ENCODE assay signal across 8 cellular contexts in genomic region chr6:52664185-52664990, GRCh38. TPM values are rescaled to one million over a fixed set of nuclear protein-coding genes. Genes with fewer than 3 reads are reported as not detected.
A peak's percentile ranks its signal among the peaks of the same experiment; 100 is the strongest.
DNase-seq lines count a peak whose midpoint lies in the region; ATAC-seq lines count a peak whose summit lies in the region.

No MANE protein-coding gene starts in this region.

- peaks cover 70% of the 10 kb centered on the region for H3K4me1 ChIP-seq in BLaER1

- peak overlapping the region; percentile 91 for H3K4me3 ChIP-seq in BLaER1

- peak overlapping the region; percentile 94 for H3K9ac ChIP-seq in BLaER1

- H3K27ac ChIP-seq in BLaER1 = peak overlapping the region; percentile 87

- H3K9me3 ChIP-seq in BLaER1 = no peaks in the 10 kb centered on the region

- ATAC-seq in HG03354 (IDR thresholded peaks at IDR 0.05; ENCODE audit: poor library complexity, severe bottlenecking, unreplicated experiment) (peak; percentile 93), left colon (peak; percentile 97)

- peak overlapping the region; percentile 91 for H3K4me2 ChIP-seq in BLaER1

- DNase-seq in GM19238 (ENCODE audit: insufficient read length, low spot score) (peak; percentile 87), NCI-H345 (lab: John Stamatoyannopoulos, UW) (peak; percentile 98), dedifferentiated amniotic fluid mesenchymal stem cell (ENCODE audit: extremely low spot score) (peak; percentile 97), left colon (peak; percentile 92 to 94)
- peak; percentile 37 to 56 for DNase-seq in activated CD4-positive, alpha-beta T cell treated with anti-CD3 and anti-CD28 coated beads for 24 hours (ENCODE audit: low read depth in 2 of 2)
- DNase-seq in stimulated activated CD4-positive, alpha-beta T cell treated with anti-CD3 and anti-CD28 coated beads, Interleukin-1b, Interleukin-23, amount 100 ng/mL, for 24 hours (ENCODE audit: low read depth in 4 of 4, low spot score in 1 of 4) = peak; percentile 30 to 70 (median 46)

- H4K20me1 ChIP-seq in BLaER1 = peaks cover 18% of the 10 kb centered on the region

- intact Hi-C loops in left colon (cut with DNase I, micrococcal nuclease) = loop anchor here (5.0 to 10.0 kb wide), 3 partner anchors 67 to 380 kb away; partner anchors contain the start of gene MCM3 (in 1 of the 2)

- no peaks in the 10 kb centered on the region for H3K27me3 ChIP-seq in BLaER1

- peaks cover 21% of the 10 kb centered on the region; the same call in 1 of the 2 replicates for H3K36me3 ChIP-seq in BLaER1

RNA-seq across cellular contexts. Expression of gene TMEM14A, which starts 6.5 kb away (rescaled TPM):
- 10 to 100 TPM; 16.8 to 17.5 TPM for total RNA-seq in left colon

Comparison
In these comparisons a context has a peak if more than half of its experiments do, and no peak if none do; other contexts are left out.
1. Peak in every context shown above with its lines: DNase-seq, ATAC-seq, H3K4me3 ChIP-seq and H3K27ac ChIP-seq.
2. DNase-seq: peak in every context shown above with its lines; median percentile 98 in NCI-H345; 97 in dedifferentiated amniotic fluid mesenchymal stem cell; 93 in left colon; 87 in GM19238; 46 in activated CD4-positive, alpha-beta T cell treated with anti-CD3 and anti-CD28 coated beads for 24 hours; 46 in stimulated activated CD4-positive, alpha-beta T cell treated with anti-CD3 and anti-CD28 coated beads, Interleukin-1b, Interleukin-23, amount 100 ng/mL, for 24 hours.